9 cellular contexts compared by ENCODE assay signal in genomic region chr13:40401911-40402776, GRCh38.
DNase-seq lines count a peak whose midpoint lies in the region; ATAC-seq and TF ChIP-seq lines count a peak whose summit lies in the region.
"Had no signal": no experiment of that assay in that cellular context is flagged by ENCODE, and none has a peak within 500 bp of the region (broad histone marks: within the 10 kb centered on the region; RNA-seq: fewer than 3 reads in every experiment).

No MANE protein-coding gene starts in this region.

- no peak overlapping the region for H4K5ac ChIP-seq in mesendoderm (ENCODE audit: low read length)

- H3K4ac ChIP-seq in mesendoderm (ENCODE audit: low read depth, low read length): no peak overlapping the region

- no peak for TF ChIP-seq CTCF in CD8-positive, alpha-beta T cell (IDR thresholded peaks at IDR 0.05)
- TF ChIP-seq CTCF in dorsolateral prefrontal cortex (IDR thresholded peaks at IDR 0.05 in 54 of 56, conservative IDR thresholded peaks at IDR 0.05 in 2 of 56; ENCODE audit: low read depth in 1 of 56, partially characterized antibody in 56 of 56) (peak in 2 of 56 donors; percentile 6 to 7), endothelial cell (IDR thresholded peaks at IDR 0.05; ENCODE audit: unreplicated experiment) (no peak)

- H3K23ac ChIP-seq in mesendoderm (ENCODE audit: low read length): no peak overlapping the region

- H4K8ac ChIP-seq in mesendoderm (ENCODE audit: low read depth, low read length): no peak overlapping the region

- H2BK5ac ChIP-seq in mesendoderm (ENCODE audit: low read length): no peak overlapping the region

- H2BK15ac ChIP-seq in mesendoderm (replicated peaks; ENCODE audit: low read depth): no peak overlapping the region

- H2BK120ac ChIP-seq in mesendoderm (ENCODE audit: low read depth, low read length): no peak overlapping the region

- H3K27ac Mint-ChIP-seq in CD8-positive, alpha-beta T cell: no peak overlapping the region
- H3K27ac Mint-ChIP-seq in stimulated activated naive CD8-positive, alpha-beta T cell treated with anti-CD3 and anti-CD28 coated beads, Interleukin-15, Interleukin-2, amounts not matched to agents 100 ng/mL and 50 ng/mL, for 24 hours: peak overlapping the region; percentile 60
- no peak overlapping the region for H3K27ac Mint-ChIP-seq in endothelial cell (ENCODE audit: unreplicated experiment)

- CTCF ChIA-PET in CD8-positive, alpha-beta T cell (lab: Charles Lee): no interaction called here

- H3K4me3 ChIP-seq in CD8-positive, alpha-beta T cell (ENCODE audit: low read depth, low read length): no peak overlapping the region
- H3K4me3 ChIP-seq in dorsolateral prefrontal cortex: peak overlapping the region in 40 of 59 donors; percentile 5 to 55 (median 29)
- H3K4me3 ChIP-seq in mesendoderm (ENCODE audit: low read length): no peak overlapping the region
- H3K4me3 ChIP-seq: SK-N-MC had no signal

- no peak overlapping the region for H3K9ac ChIP-seq in mesendoderm (ENCODE audit: low read length)

- no peak overlapping the region for H3K4me2 ChIP-seq in mesendoderm (ENCODE audit: low read length)

- no peak overlapping the region for H2AK5ac ChIP-seq in mesendoderm (ENCODE audit: low read length)

- H3K9me3 ChIP-seq in CD8-positive, alpha-beta T cell (ENCODE audit: low read length): no peaks in the 10 kb centered on the region

- WGBS in mesendoderm (ENCODE audit: extremely low coverage, insufficient coverage, low lambda C conversion rate): no CpG with 5 or more reads among the region's 13 CpGs

- no peak overlapping the region for H3K56ac ChIP-seq in mesendoderm (ENCODE audit: low read length)

- H3K79me2 ChIP-seq in mesendoderm (ENCODE audit: control insufficient read depth, insufficient read depth, low read length): no peaks in the 10 kb centered on the region

- intact Hi-C loops in CD8-positive, alpha-beta T cell (cut with DNase I, micrococcal nuclease): no loop called here
- intact Hi-C loops in dorsolateral prefrontal cortex (cut with DNase I): no loop called here

- H3K36me3 Mint-ChIP-seq in CD8-positive, alpha-beta T cell: no peaks in the 10 kb centered on the region
- H3K36me3 Mint-ChIP-seq in stimulated activated naive CD8-positive, alpha-beta T cell treated with anti-CD3 and anti-CD28 coated beads, Interleukin-15, Interleukin-2, amounts not matched to agents 100 ng/mL and 50 ng/mL, for 24 hours (ENCODE audit: low read depth): no peaks in the 10 kb centered on the region
- H3K36me3 Mint-ChIP-seq in endothelial cell (ENCODE audit: low read depth, unreplicated experiment): peaks cover 7% of the 10 kb centered on the region

- H3K27me3 Mint-ChIP-seq in CD8-positive, alpha-beta T cell (ENCODE audit: low read depth): no peaks in the 10 kb centered on the region
- no peaks in the 10 kb centered on the region for H3K27me3 Mint-ChIP-seq in stimulated activated naive CD8-positive, alpha-beta T cell treated with anti-CD3 and anti-CD28 coated beads, Interleukin-15, Interleukin-2, amounts not matched to agents 100 ng/mL and 50 ng/mL, for 24 hours
- peaks cover 2% of the 10 kb centered on the region for H3K27me3 Mint-ChIP-seq in endothelial cell (ENCODE audit: unreplicated experiment)

- no peak for ATAC-seq in CD8-positive, alpha-beta T cell
- ATAC-seq in GM19452 (IDR thresholded peaks at IDR 0.05; ENCODE audit: unreplicated experiment) (peak; percentile 98), HG03457 (IDR thresholded peaks at IDR 0.05; ENCODE audit: unreplicated experiment) (peak; percentile 89)

- H3K79me1 ChIP-seq in mesendoderm (ENCODE audit: low read length): no peaks in the 10 kb centered on the region

- no peaks in the 10 kb centered on the region for H3K27me3 ChIP-seq in CD8-positive, alpha-beta T cell (ENCODE audit: insufficient read depth, low read length)
- no peaks in the 10 kb centered on the region for H3K27me3 ChIP-seq in dorsolateral prefrontal cortex
- H3K27me3 ChIP-seq in mesendoderm (ENCODE audit: insufficient read depth, low read length, poor library complexity): no peaks in the 10 kb centered on the region

- no peaks in the 10 kb centered on the region for H3K36me3 ChIP-seq in CD8-positive, alpha-beta T cell (ENCODE audit: insufficient read depth, low read length)
- H3K36me3 ChIP-seq in mesendoderm (ENCODE audit: control insufficient read depth, insufficient read depth, low read length): no peaks in the 10 kb centered on the region

- H3K4me1 Mint-ChIP-seq in CD8-positive, alpha-beta T cell (ENCODE audit: low read depth): peaks cover 22% of the 10 kb centered on the region
- peaks cover 37% of the 10 kb centered on the region for H3K4me1 Mint-ChIP-seq in stimulated activated naive CD8-positive, alpha-beta T cell treated with anti-CD3 and anti-CD28 coated beads, Interleukin-15, Interleukin-2, amounts not matched to agents 100 ng/mL and 50 ng/mL, for 24 hours (ENCODE audit: low read depth)
- H3K4me1 Mint-ChIP-seq in endothelial cell (ENCODE audit: unreplicated experiment): peaks cover 16% of the 10 kb centered on the region

- peak in 5 of 7 experiments; percentile 13 to 42 (median 30) for DNase-seq in CD8-positive, alpha-beta T cell
- peak; percentile 98 for DNase-seq in SKM-1 (lab: John Stamatoyannopoulos, UW; ENCODE audit: unreplicated experiment)
- DNase-seq in dorsolateral prefrontal cortex: peak in 9 of 10 donors; percentile 49 to 83 (median 70)
- DNase-seq in mesendoderm: peak; percentile 48
- DNase-seq in endothelial cell (ENCODE audit: low spot score): no peak

- POLR2A ChIA-PET in CD8-positive, alpha-beta T cell (lab: Charles Lee): interaction anchor here (0.6 to 1.1 kb wide), 2 partner anchors 24 to 309 kb away, joined by 3 read pairs; no protein-coding TSS in a partner anchor

- H3K18ac ChIP-seq in mesendoderm (ENCODE audit: low read length): no peak overlapping the region

- H3K4me3 Mint-ChIP-seq in CD8-positive, alpha-beta T cell: peak overlapping the region; percentile 36
- peak overlapping the region; percentile 57 for H3K4me3 Mint-ChIP-seq in stimulated activated naive CD8-positive, alpha-beta T cell treated with anti-CD3 and anti-CD28 coated beads, Interleukin-15, Interleukin-2, amounts not matched to agents 100 ng/mL and 50 ng/mL, for 24 hours
- H3K4me3 Mint-ChIP-seq in endothelial cell (ENCODE audit: unreplicated experiment): no peak overlapping the region

- H3K9me3 Mint-ChIP-seq in CD8-positive, alpha-beta T cell: no peaks in the 10 kb centered on the region
- H3K9me3 Mint-ChIP-seq in stimulated activated naive CD8-positive, alpha-beta T cell treated with anti-CD3 and anti-CD28 coated beads, Interleukin-15, Interleukin-2, amounts not matched to agents 100 ng/mL and 50 ng/mL, for 24 hours: no peaks in the 10 kb centered on the region
- no peaks in the 10 kb centered on the region for H3K9me3 Mint-ChIP-seq in endothelial cell (ENCODE audit: unreplicated experiment)

- no peak overlapping the region for H3K27ac ChIP-seq in CD8-positive, alpha-beta T cell (ENCODE audit: low read depth, low read length)
- H3K27ac ChIP-seq in dorsolateral prefrontal cortex (peak overlapping the region in 14 of 59 donors; percentile 1 to 55 (median 17)), mesendoderm (ENCODE audit: low read depth, low read length) (no peak overlapping the region)
- H3K27ac ChIP-seq: SK-N-MC had no signal

- peaks cover 14% of the 10 kb centered on the region for H3K4me1 ChIP-seq in CD8-positive, alpha-beta T cell (ENCODE audit: insufficient read depth, low read length)
- H3K4me1 ChIP-seq in mesendoderm (ENCODE audit: control insufficient read depth, low read depth, low read length): no peaks in the 10 kb centered on the region

Comparison
In these comparisons a context has a peak if more than half of its experiments do, and no peak if none do; other contexts are left out.
1. H3K4me3 ChIP-seq: peak in dorsolateral prefrontal cortex (40 of 59); none in CD8-positive, alpha-beta T cell (single experiment) and mesendoderm (single experiment).